11 cellular contexts compared by ENCODE assay signal in genomic region chr9:5436441-5436840, GRCh38. TPM values are rescaled to one million over a fixed set of nuclear protein-coding genes. Genes with fewer than 3 reads are reported as not detected.
DNase-seq lines count a peak whose midpoint lies in the region; ATAC-seq and TF ChIP-seq lines count a peak whose summit lies in the region.
"Had no signal": no experiment of that assay in that cellular context is flagged by ENCODE, and none has a peak within 500 bp of the region (broad histone marks: within the 10 kb centered on the region; RNA-seq: fewer than 3 reads in every experiment).

No MANE protein-coding gene starts in this region.

- peak overlapping the region; percentile 68 for H3K4me3 ChIP-seq in cardiac muscle cell
- H3K4me3 ChIP-seq in iPS-18a (ENCODE audit: low read length), result peak overlapping the region; percentile 98
- no peak overlapping the region for H3K4me3 ChIP-seq in subcutaneous abdominal adipose tissue (ENCODE audit: low read depth in 1 of 5, low read length in 5 of 5)

- DNase-seq in cardiac muscle cell (ENCODE audit: low read depth in 1 of 2, low spot score in 1 of 2) (no peak), Right ventricle myocardium inferior (ENCODE audit: missing footprints) (no peak), cortex of kidney (lab: John Stamatoyannopoulos, UW) (no peak), NCI-H1092 (lab: John Stamatoyannopoulos, UW) (no peak)
- DNase-seq in activated CD8-positive, alpha-beta T cell treated with anti-CD3 and anti-CD28 coated beads, Interleukin-2, amount 10 ng/mL, durations not matched to agents 7 days and 5 days, result no peak
- no peak for DNase-seq in stimulated activated CD4-positive, alpha-beta T cell treated with anti-CD3 and anti-CD28 coated beads, Interleukin-2, amount 100 ng/mL, for 48 hours
- DNase-seq: activated CD4-positive, CD25-positive, alpha-beta regulatory T cell treated with anti-CD3 and anti-CD28 coated beads, Interleukin-2, amount 50 U/mL, for 72 hours; midbrain; stimulated activated CD8-positive, alpha-beta memory T cell treated with anti-CD3 and anti-CD28 coated beads, Interleukin-4, amount 100 ng/mL, for 48 hours had no signal

- H3K36me3 ChIP-seq in cardiac muscle cell, result no peaks in the 10 kb centered on the region
- H3K36me3 ChIP-seq in iPS-18a (ENCODE audit: control insufficient read depth, low read depth, low read length), result peaks cover 6% of the 10 kb centered on the region
- peaks cover 0 to 16% (median 5%) of the 10 kb centered on the region in 5 donors for H3K36me3 ChIP-seq in subcutaneous abdominal adipose tissue (ENCODE audit: control insufficient read depth in 5 of 5, insufficient read depth in 5 of 5, low read length in 5 of 5)

- peaks cover 5% of the 10 kb centered on the region for H3K4me1 ChIP-seq in cardiac muscle cell (ENCODE audit: low read depth)
- H3K4me1 ChIP-seq in iPS-18a (ENCODE audit: control insufficient read depth, low read depth, low read length), result peaks cover 8% of the 10 kb centered on the region
- peaks cover 0 to 21% (median 15%) of the 10 kb centered on the region in 5 donors for H3K4me1 ChIP-seq in subcutaneous abdominal adipose tissue (ENCODE audit: control insufficient read depth in 5 of 5, insufficient read depth in 5 of 5, low read length in 5 of 5)

- H3K36me3 Mint-ChIP-seq in activated CD8-positive, alpha-beta T cell treated with anti-CD3 and anti-CD28 coated beads, Interleukin-2, amount 10 ng/mL, durations not matched to agents 7 days and 5 days (ENCODE audit: low read depth), result peaks cover 40% of the 10 kb centered on the region

- H3K4me1 Mint-ChIP-seq in activated CD8-positive, alpha-beta T cell treated with anti-CD3 and anti-CD28 coated beads, Interleukin-2, amount 10 ng/mL, durations not matched to agents 7 days and 5 days (ENCODE audit: low read depth), result peaks cover 29% of the 10 kb centered on the region

- no peak for TF ChIP-seq CTCF in cardiac muscle cell (IDR thresholded peaks at IDR 0.05; ENCODE audit: low read depth, low read length)

- H3K9me3 ChIP-seq in cardiac muscle cell (ENCODE audit: low read depth) (no peaks in the 10 kb centered on the region), iPS-18a (ENCODE audit: control insufficient read depth, low read depth, low read length) (no peaks in the 10 kb centered on the region), subcutaneous abdominal adipose tissue (ENCODE audit: control insufficient read depth in 5 of 5, low read length in 5 of 5) (no peaks in the 10 kb centered on the region)

- H3K9ac ChIP-seq in iPS-18a (ENCODE audit: low read length) (no peak overlapping the region), subcutaneous abdominal adipose tissue (ENCODE audit: low read length in 5 of 5) (peak overlapping the region in 1 of 5 donors; percentile 96)

- intact Hi-C loops in Right ventricle myocardium inferior (cut with DNase I), result no loop called here

- no peak for ATAC-seq in Right ventricle myocardium inferior
- no peak for ATAC-seq in activated CD8-positive, alpha-beta T cell treated with anti-CD3 and anti-CD28 coated beads, Interleukin-2, amount 10 ng/mL, durations not matched to agents 7 days and 5 days

- POLR2A ChIA-PET in activated CD8-positive, alpha-beta T cell treated with anti-CD3 and anti-CD28 coated beads, Interleukin-2, amount 10 ng/mL, durations not matched to agents 7 days and 5 days (lab: Charles Lee), result interaction anchor here (1.2 to 2.4 kb wide), 2 partner anchors 12 to 14 kb away, joined by 4 to 26 read pairs; partner anchors contain the start of gene CD274

- peak overlapping the region; percentile 96 for H3K4me3 Mint-ChIP-seq in activated CD8-positive, alpha-beta T cell treated with anti-CD3 and anti-CD28 coated beads, Interleukin-2, amount 10 ng/mL, durations not matched to agents 7 days and 5 days

- CTCF ChIA-PET in activated CD8-positive, alpha-beta T cell treated with anti-CD3 and anti-CD28 coated beads, Interleukin-2, amount 10 ng/mL, durations not matched to agents 7 days and 5 days (lab: Charles Lee), result interaction anchor here (1.1 to 5.9 kb wide), 6 partner anchors 12 to 687 kb away, joined by 4 to 60 read pairs (median 14); partner anchors contain the start of gene CD274

- no peaks in the 10 kb centered on the region for H3K27me3 ChIP-seq in cardiac muscle cell
- no peaks in the 10 kb centered on the region for H3K27me3 ChIP-seq in iPS-18a (ENCODE audit: control insufficient read depth, insufficient read depth, low read length)
- no peaks in the 10 kb centered on the region for H3K27me3 ChIP-seq in subcutaneous abdominal adipose tissue (ENCODE audit: control insufficient read depth in 5 of 5, insufficient read depth in 4 of 5, low read length in 5 of 5)

- no peaks in the 10 kb centered on the region for H3K9me3 Mint-ChIP-seq in activated CD8-positive, alpha-beta T cell treated with anti-CD3 and anti-CD28 coated beads, Interleukin-2, amount 10 ng/mL, durations not matched to agents 7 days and 5 days (ENCODE audit: insufficient read depth)

- H3K27me3 Mint-ChIP-seq in activated CD8-positive, alpha-beta T cell treated with anti-CD3 and anti-CD28 coated beads, Interleukin-2, amount 10 ng/mL, durations not matched to agents 7 days and 5 days (ENCODE audit: low read depth), result no peaks in the 10 kb centered on the region

- no peak overlapping the region for H3K27ac ChIP-seq in cardiac muscle cell
- no peak overlapping the region for H3K27ac ChIP-seq in iPS-18a (ENCODE audit: low read length)
- H3K27ac ChIP-seq in subcutaneous abdominal adipose tissue (ENCODE audit: low read depth, low read length), result peak overlapping the region; percentile 99

- peak overlapping the region; percentile 96 for H3K27ac Mint-ChIP-seq in activated CD8-positive, alpha-beta T cell treated with anti-CD3 and anti-CD28 coated beads, Interleukin-2, amount 10 ng/mL, durations not matched to agents 7 days and 5 days

RNA-seq across cellular contexts. Expression of gene PLGRKT, which starts 1.3 kb away (rescaled TPM):
- total RNA-seq in cardiac muscle cell (15.4 and 16.8 TPM in 2 replicates), Right ventricle myocardium inferior (44.3 TPM)
- polyA plus RNA-seq in cardiac muscle cell, result 35.4 and 37.1 TPM in 2 replicates
- 10 to 100 TPM; 30.5 to 30.7 TPM for total RNA-seq in activated CD8-positive, alpha-beta T cell treated with anti-CD3 and anti-CD28 coated beads, Interleukin-2, amount 10 ng/mL, durations not matched to agents 7 days and 5 days

RNA-seq across cellular contexts. Expression of gene CD274, which starts 13.9 kb away (rescaled TPM):
- total RNA-seq in cardiac muscle cell (0.39 TPM in 1 of 2 replicates, not detected in the other), Right ventricle myocardium inferior (12.0 TPM)
- 0.39 TPM in 1 of 2 replicates, not detected in the other for polyA plus RNA-seq in cardiac muscle cell
- total RNA-seq in activated CD8-positive, alpha-beta T cell treated with anti-CD3 and anti-CD28 coated beads, Interleukin-2, amount 10 ng/mL, durations not matched to agents 7 days and 5 days, result 1 to 10 TPM; 4.0 to 4.9 TPM

Comparison
In these comparisons a context has a peak if more than half of its experiments do, and no peak if none do; other contexts are left out.
1. H3K4me3 ChIP-seq: peak in cardiac muscle cell (single experiment) and iPS-18a (single experiment); none in subcutaneous abdominal adipose tissue (0 of 5).